Comparison of ENCODE assay signal across 25 cellular contexts in the genomic region with DNA sequence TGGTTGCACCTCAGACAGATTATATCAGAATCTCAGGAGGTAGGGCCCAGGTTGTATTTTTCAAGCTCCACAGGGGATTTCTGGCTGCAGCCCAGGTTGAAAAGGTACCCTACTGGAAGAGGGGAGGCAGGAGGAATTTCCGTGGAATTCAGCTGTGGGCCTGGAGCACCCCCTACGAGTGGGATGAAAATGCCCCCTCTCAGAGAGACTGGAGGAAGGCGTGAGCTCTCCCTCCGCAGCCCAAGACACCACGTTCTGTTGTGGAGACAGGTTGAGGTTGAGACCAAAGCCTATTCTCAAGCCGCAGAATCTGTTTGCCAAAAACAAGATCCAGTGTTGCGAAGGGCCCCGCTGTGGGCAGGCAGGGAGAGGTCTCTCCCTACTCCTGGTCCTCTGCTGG.
"Had no signal": no experiment of that assay in that cellular context is flagged by ENCODE, and none has a peak within 500 bp of the region (broad histone marks: within the 10 kb centered on the region; RNA-seq: fewer than 3 reads in every experiment).

No MANE protein-coding gene starts in this region.

- H3K27me3 Mint-ChIP-seq: activated naive CD4-positive, alpha-beta T cell treated with anti-CD3 and anti-CD28 coated beads, Interleukin-2, amount 10 ng/mL, durations not matched to agents 7 days and 5 days; activated T-helper 17 cell treated with anti-CD3 and anti-CD28 coated beads, Interleukin-2, amount 50 U/mL, for 72 hours; central memory CD8-positive, alpha-beta T cell had no signal

- H3K4me3 Mint-ChIP-seq: activated naive CD4-positive, alpha-beta T cell treated with anti-CD3 and anti-CD28 coated beads, Interleukin-2, amount 10 ng/mL, durations not matched to agents 7 days and 5 days; activated T-helper 17 cell treated with anti-CD3 and anti-CD28 coated beads, Interleukin-2, amount 50 U/mL, for 72 hours; central memory CD8-positive, alpha-beta T cell; T-helper 1 cell treated with Interleukin-12 subunit alpha and Interleukin-12 subunit beta and Interleukin-4 antibody, amounts not matched to agents 30 μg/mL and 1 μg/mL, for 36 hours had no signal

- H3K27me3 ChIP-seq: ascending aorta, body of pancreas, SJSA1 had no signal

- H3K36me3 ChIP-seq: ascending aorta had no signal

- H3K9me3 ChIP-seq: ascending aorta, body of pancreas, SJSA1 had no signal

- H3K27ac ChIP-seq: ascending aorta, body of pancreas, SJSA1 had no signal

- ATAC-seq: activated T-helper 17 cell treated with anti-CD3 and anti-CD28 coated beads, Interleukin-2, amount 50 U/mL, for 72 hours; body of pancreas; PC-3; SK-N-SH treated with all-trans-retinoic acid at 6 μM for 48 hours had no signal

- H3K4me1 ChIP-seq: ascending aorta, body of pancreas, SJSA1 had no signal

- H3K9me3 Mint-ChIP-seq: activated naive CD4-positive, alpha-beta T cell treated with anti-CD3 and anti-CD28 coated beads, Interleukin-2, amount 10 ng/mL, durations not matched to agents 7 days and 5 days; activated T-helper 17 cell treated with anti-CD3 and anti-CD28 coated beads, Interleukin-2, amount 50 U/mL, for 72 hours; central memory CD8-positive, alpha-beta T cell; T-helper 1 cell treated with Interleukin-12 subunit alpha and Interleukin-12 subunit beta and Interleukin-4 antibody, amounts not matched to agents 30 μg/mL and 1 μg/mL, for 36 hours had no signal

- H3K4me3 ChIP-seq: ascending aorta, body of pancreas, SJSA1 had no signal

- H3K27ac Mint-ChIP-seq: activated naive CD4-positive, alpha-beta T cell treated with anti-CD3 and anti-CD28 coated beads, Interleukin-2, amount 10 ng/mL, durations not matched to agents 7 days and 5 days; T-helper 1 cell treated with Interleukin-12 subunit alpha and Interleukin-12 subunit beta and Interleukin-4 antibody, amounts not matched to agents 30 μg/mL and 1 μg/mL, for 36 hours had no signal

- DNase-seq: activated CD4-positive, alpha-beta T cell treated with anti-CD3 and anti-CD28 coated beads for 48 hours; activated CD4-positive, alpha-beta T cell treated with anti-CD3 and anti-CD28 coated beads, Interleukin-2, amount 50 U/mL, for 48 hours; activated CD4-positive, CD25-positive, alpha-beta regulatory T cell treated with anti-CD3 and anti-CD28 coated beads, Interleukin-2, amount 50 U/mL, for 72 hours; activated gamma-delta T cell; activated naive CD4-positive, alpha-beta T cell treated with anti-CD3 and anti-CD28 coated beads, Interleukin-2, amount 10 ng/mL, durations not matched to agents 7 days and 5 days; activated T-cell treated with anti-CD3 and anti-CD28 coated beads for 4 hours; activated T-cell treated with anti-CD3 and anti-CD28 coated beads, Interleukin-2, amount 50 U/mL, for 48 hours; amniotic stem cell; body of pancreas; Karpas-422; MM.1S; NCI-H1105; NCI-H1694 treated with DMSO at 0.1 percent for 48 hours; NCI-H2029 treated with DMSO at 0.1 percent for 48 hours; NCI-H446; NCI-H524; PC-3; SHP77; SW 1271 had no signal
